In genomic region chr3:20352547-20353164, GRCh38 we compare ENCODE assay signal across 19 cellular contexts.
A peak's percentile ranks its signal among the peaks of the same experiment; 100 is the strongest.
DNase-seq lines count a peak whose midpoint lies in the region; ATAC-seq and TF ChIP-seq lines count a peak whose summit lies in the region.
"Had no signal": no experiment of that assay in that cellular context is flagged by ENCODE, and none has a peak within 500 bp of the region (broad histone marks: within the 10 kb centered on the region; RNA-seq: fewer than 3 reads in every experiment).

No MANE protein-coding gene starts in this region.

- no peak overlapping the region for H3K4me3 ChIP-seq in GM23248
- H3K4me3 ChIP-seq in kidney epithelial cell (ENCODE audit: low read depth, low read length), result no peak overlapping the region
- H3K4me3 ChIP-seq: SJCRH30 had no signal

- no peaks in the 10 kb centered on the region for H3K4me1 Mint-ChIP-seq in activated CD8-positive, alpha-beta T cell treated with anti-CD3 and anti-CD28 coated beads for 36 hours (ENCODE audit: low read depth)
- H3K4me1 Mint-ChIP-seq: naive thymus-derived CD4-positive, alpha-beta T cell had no signal

- TF ChIP-seq CTCF in kidney epithelial cell (IDR thresholded peaks at IDR 0.05; ENCODE audit: insufficient read depth, low read length, poor library complexity, severe bottlenecking), result no peak
- no peak for TF ChIP-seq CTCF in activated CD8-positive, alpha-beta T cell treated with anti-CD3 and anti-CD28 coated beads for 36 hours (IDR thresholded peaks at IDR 0.05)

- no peak for ATAC-seq in activated CD8-positive, alpha-beta T cell treated with anti-CD3 and anti-CD28 coated beads for 36 hours
- ATAC-seq: esophagus mucosa; left ventricle myocardium superior; naive thymus-derived CD4-positive, alpha-beta T cell had no signal

- CTCF ChIA-PET in activated CD8-positive, alpha-beta T cell treated with anti-CD3 and anti-CD28 coated beads for 36 hours (lab: Charles Lee), result no interaction called here

- peaks cover 2% of the 10 kb centered on the region for H3K9me3 Mint-ChIP-seq in activated CD8-positive, alpha-beta T cell treated with anti-CD3 and anti-CD28 coated beads for 36 hours
- H3K9me3 Mint-ChIP-seq: activated CD4-positive, alpha-beta memory T cell treated with anti-CD3 and anti-CD28 coated beads for 36 hours; activated T-helper 1 cell treated with anti-CD3 and anti-CD28 coated beads, Interleukin-12 subunit alpha, Interleukin-12 subunit beta, Interleukin-2, Interleukin-4 antibody, amounts not matched to agents 30 ng/mL and 10 ng/mL and 1 ng/mL, durations not matched to agents 14 hours and 24 hours and 36 hours; stimulated activated naive CD8-positive, alpha-beta T cell treated with anti-CD3 and anti-CD28 coated beads, Interleukin-15, Interleukin-2, amounts not matched to agents 100 ng/mL and 50 ng/mL, for 24 hours had no signal

- no peaks in the 10 kb centered on the region for H3K36me3 Mint-ChIP-seq in activated CD8-positive, alpha-beta T cell treated with anti-CD3 and anti-CD28 coated beads for 36 hours (ENCODE audit: low read depth)
- H3K36me3 Mint-ChIP-seq: activated CD4-positive, alpha-beta memory T cell treated with anti-CD3 and anti-CD28 coated beads for 36 hours; naive thymus-derived CD4-positive, alpha-beta T cell had no signal

- no peak overlapping the region for H3K27ac Mint-ChIP-seq in activated CD8-positive, alpha-beta T cell treated with anti-CD3 and anti-CD28 coated beads for 36 hours
- H3K27ac Mint-ChIP-seq: activated CD4-positive, alpha-beta memory T cell treated with anti-CD3 and anti-CD28 coated beads for 36 hours; activated T-helper 1 cell treated with anti-CD3 and anti-CD28 coated beads, Interleukin-12 subunit alpha, Interleukin-12 subunit beta, Interleukin-2, Interleukin-4 antibody, amounts not matched to agents 30 ng/mL and 10 ng/mL and 1 ng/mL, durations not matched to agents 14 hours and 24 hours and 36 hours; naive thymus-derived CD4-positive, alpha-beta T cell; stimulated activated naive CD8-positive, alpha-beta T cell treated with anti-CD3 and anti-CD28 coated beads, Interleukin-15, Interleukin-2, amounts not matched to agents 100 ng/mL and 50 ng/mL, for 24 hours had no signal

- no peaks in the 10 kb centered on the region for H3K4me1 ChIP-seq in GM23248 (ENCODE audit: insufficient read depth)
- H3K4me1 ChIP-seq: Caco-2, SJCRH30 had no signal

- intact Hi-C loops in activated CD8-positive, alpha-beta T cell treated with anti-CD3 and anti-CD28 coated beads for 36 hours (cut with micrococcal nuclease), result no loop called here

- H3K4me3 Mint-ChIP-seq in activated CD8-positive, alpha-beta T cell treated with anti-CD3 and anti-CD28 coated beads for 36 hours, result no peak overlapping the region
- H3K4me3 Mint-ChIP-seq: activated CD4-positive, alpha-beta memory T cell treated with anti-CD3 and anti-CD28 coated beads for 36 hours; activated T-helper 1 cell treated with anti-CD3 and anti-CD28 coated beads, Interleukin-12 subunit alpha, Interleukin-12 subunit beta, Interleukin-2, Interleukin-4 antibody, amounts not matched to agents 30 ng/mL and 10 ng/mL and 1 ng/mL, durations not matched to agents 14 hours and 24 hours and 36 hours; H9; naive thymus-derived CD4-positive, alpha-beta T cell; stimulated activated naive CD8-positive, alpha-beta T cell treated with anti-CD3 and anti-CD28 coated beads, Interleukin-15, Interleukin-2, amounts not matched to agents 100 ng/mL and 50 ng/mL, for 24 hours had no signal

- H3K36me3 ChIP-seq in GM23248 (ENCODE audit: low read depth) (no peaks in the 10 kb centered on the region), kidney epithelial cell (ENCODE audit: control insufficient read depth, insufficient read depth, low read length) (no peaks in the 10 kb centered on the region)
- H3K36me3 ChIP-seq: SJCRH30 had no signal

- H2AFZ ChIP-seq in GM23248, result no peak overlapping the region

- DNase-seq in GM23248, result peak; percentile 17
- DNase-seq in NCI-H526 treated with DMSO at 0.1 percent for 48 hours (lab: John Stamatoyannopoulos, UW), result peak; percentile 94
- peak; percentile 27 for DNase-seq in astrocyte of the hippocampus (ENCODE audit: low read depth, low spot score)
- peak; percentile 4 for DNase-seq in kidney epithelial cell (ENCODE audit: low read depth)
- DNase-seq in SIG-M5 (lab: John Stamatoyannopoulos, UW), result no peak
- DNase-seq in NCI-H774 (lab: John Stamatoyannopoulos, UW), result no peak
- no peak for DNase-seq in NCI-H2029 (lab: John Stamatoyannopoulos, UW)
- no peak for DNase-seq in activated CD8-positive, alpha-beta T cell treated with anti-CD3 and anti-CD28 coated beads for 36 hours
- DNase-seq: activated CD4-positive, alpha-beta memory T cell treated with anti-CD3 and anti-CD28 coated beads for 36 hours; amygdala; Caco-2; H9; left ventricle myocardium superior; naive thymus-derived CD4-positive, alpha-beta T cell; NCI-H1092 treated with DMSO at 0.1 percent for 48 hours; SJCRH30 had no signal

- H3K79me2 ChIP-seq in GM23248 (ENCODE audit: insufficient read depth), result no peaks in the 10 kb centered on the region

- H3K27me3 ChIP-seq in GM23248 (replicated peaks; ENCODE audit: insufficient read depth) (no peaks in the 10 kb centered on the region), kidney epithelial cell (ENCODE audit: control insufficient read depth, insufficient read depth, low read length) (no peaks in the 10 kb centered on the region)
- H3K27me3 ChIP-seq: SJCRH30 had no signal

- no peak overlapping the region for H3K27ac ChIP-seq in GM23248
- H3K27ac ChIP-seq: SJCRH30 had no signal

- no peaks in the 10 kb centered on the region for H3F3A ChIP-seq in GM23248 (ENCODE audit: insufficient read depth)

- POLR2A ChIA-PET in activated CD8-positive, alpha-beta T cell treated with anti-CD3 and anti-CD28 coated beads for 36 hours (lab: Charles Lee), result no interaction called here

- H3K4me2 ChIP-seq in GM23248 (ENCODE audit: unreplicated experiment), result no peak overlapping the region

- 3 to 4% methylated on average over 3 of the region's 3 CpGs for WGBS in GM23248 (ENCODE audit: low coverage in 1 of 2, low lambda C conversion rate in 2 of 2, missing lambda C conversion rate in 2 of 2), 2 experiments

- no peaks in the 10 kb centered on the region for H4K20me1 ChIP-seq in GM23248 (ENCODE audit: insufficient read depth)

- H3K9me2 ChIP-seq in GM23248 (ENCODE audit: insufficient read depth), result no peaks in the 10 kb centered on the region

- no peaks in the 10 kb centered on the region for H3K27me3 Mint-ChIP-seq in activated CD8-positive, alpha-beta T cell treated with anti-CD3 and anti-CD28 coated beads for 36 hours
- H3K27me3 Mint-ChIP-seq: activated CD4-positive, alpha-beta memory T cell treated with anti-CD3 and anti-CD28 coated beads for 36 hours; naive thymus-derived CD4-positive, alpha-beta T cell; stimulated activated naive CD8-positive, alpha-beta T cell treated with anti-CD3 and anti-CD28 coated beads, Interleukin-15, Interleukin-2, amounts not matched to agents 100 ng/mL and 50 ng/mL, for 24 hours had no signal

- H3K9me3 ChIP-seq in GM23248 (ENCODE audit: low read depth), result no peaks in the 10 kb centered on the region
- H3K9me3 ChIP-seq: Caco-2, SJCRH30 had no signal

- in situ Hi-C loops in GM23248 (cut with MboI), result no loop called here

- H3K9ac ChIP-seq in GM23248, result no peak overlapping the region

Comparison
In these comparisons a context has a peak if more than half of its experiments do, and no peak if none do; other contexts are left out.
1. DNase-seq: peak in GM23248 (single experiment), NCI-H526 treated with DMSO at 0.1 percent for 48 hours (single experiment), astrocyte of the hippocampus (single experiment) and kidney epithelial cell (single experiment); none in SIG-M5 (single experiment), NCI-H774 (single experiment), NCI-H2029 (single experiment) and activated CD8-positive, alpha-beta T cell treated with anti-CD3 and anti-CD28 coated beads for 36 hours (single experiment).